ENCODE assay signal across 22 cellular contexts in genomic region chr3:30527720-30528119, GRCh38.
DNase-seq lines count a peak whose midpoint lies in the region; ATAC-seq and TF ChIP-seq lines count a peak whose summit lies in the region.
"Had no signal": no experiment of that assay in that cellular context is flagged by ENCODE, and none has a peak within 500 bp of the region (broad histone marks: within the 10 kb centered on the region; RNA-seq: fewer than 3 reads in every experiment).

No MANE protein-coding gene starts in this region.

- 49 to 64% (median 55%) methylated on average over 3 of the region's 3 CpGs for WGBS in heart left ventricle, 4 donors
- 46% methylated on average over 3 of the region's 3 CpGs for WGBS in esophagus muscularis mucosa
- 32% methylated on average over 2 of the region's 3 CpGs for WGBS in mesenchymal stem cell
- 72 to 80% methylated on average over 3 of the region's 3 CpGs for WGBS in upper lobe of left lung, 2 donors

- H2AK5ac ChIP-seq in mesenchymal stem cell (ENCODE audit: low read length, severe bottlenecking), result peak overlapping the region; percentile 55

- TF ChIP-seq EP300 in esophagus muscularis mucosa (IDR thresholded peaks at IDR 0.05), result no peak
- TF ChIP-seq EP300 in upper lobe of left lung (IDR thresholded peaks at IDR 0.05), result no peak

- H4K91ac ChIP-seq in mesenchymal stem cell (ENCODE audit: low read length), result no peak overlapping the region

- H2BK5ac ChIP-seq in mesenchymal stem cell (ENCODE audit: low read depth, low read length, poor library complexity, severe bottlenecking), result no peak overlapping the region

- intact Hi-C loops in heart left ventricle (cut with DNase I), result loop anchor here in 2 of 10 donors (10.0 kb wide), 1 partner anchor 157 kb away; no protein-coding TSS in a partner anchor
- intact Hi-C loops in Right ventricle myocardium superior (cut with DNase I), result loop anchor here (10.0 kb wide), 1 partner anchor 167 kb away; no protein-coding TSS in a partner anchor
- intact Hi-C loops in esophagus muscularis mucosa (cut with DNase I), result loop anchor here (10.0 kb wide), 1 partner anchor 413 kb away; no protein-coding TSS in a partner anchor
- intact Hi-C loops in tibial artery (cut with DNase I; ENCODE audit: low total_unique reads), result no loop called here

- H2BK120ac ChIP-seq in mesenchymal stem cell (ENCODE audit: low read depth, low read length), result no peak overlapping the region

- no peaks in the 10 kb centered on the region for H3K9me3 ChIP-seq in heart left ventricle
- no peaks in the 10 kb centered on the region for H3K9me3 ChIP-seq in esophagus muscularis mucosa
- H3K9me3 ChIP-seq in mesenchymal stem cell (ENCODE audit: control insufficient read depth, low read length), result no peaks in the 10 kb centered on the region
- H3K9me3 ChIP-seq in tibial artery, result no peaks in the 10 kb centered on the region
- H3K9me3 ChIP-seq in upper lobe of left lung, result no peaks in the 10 kb centered on the region
- H3K9me3 ChIP-seq: SJCRH30, spleen, upper lobe of right lung had no signal

- H3K4me1 ChIP-seq in heart left ventricle (peaks cover 0 to 32% (median 2%) of the 10 kb centered on the region in 12 donors), esophagus muscularis mucosa (peaks cover 0 to 24% (median 20%) of the 10 kb centered on the region in 4 donors), mesenchymal stem cell (ENCODE audit: control insufficient read depth, insufficient read depth, low read depth, low read length) (peaks cover 3% of the 10 kb centered on the region), tibial artery (peaks cover 0 to 53% (median 9%) of the 10 kb centered on the region in 4 donors), upper lobe of left lung (peaks cover 0 to 25% (median 7%) of the 10 kb centered on the region in 4 donors)
- H3K4me1 ChIP-seq: SJCRH30 had no signal

- H2BK15ac ChIP-seq in mesenchymal stem cell (ENCODE audit: low read depth, poor library complexity, severe bottlenecking), result no peak overlapping the region

- ATAC-seq in heart left ventricle, result peak in 3 of 4 donors; percentile 22 to 75 (median 59)
- no peak for ATAC-seq in Right ventricle myocardium superior (ENCODE audit: poor library complexity)
- ATAC-seq in upper lobe of left lung (ENCODE audit: low FRiP score in 2 of 2), result no peak
- no peak for ATAC-seq in GM18498 (IDR thresholded peaks at IDR 0.05; ENCODE audit: unreplicated experiment)
- ATAC-seq: activated CD8-positive, alpha-beta T cell treated with anti-CD3 and anti-CD28 coated beads for 36 hours; upper lobe of right lung had no signal

- no peak overlapping the region for H3K4me2 ChIP-seq in mesenchymal stem cell (ENCODE audit: low read length, poor library complexity, severe bottlenecking)

- H2AFZ ChIP-seq in mesenchymal stem cell (ENCODE audit: low read depth, low read length), result no peak overlapping the region

- no peak overlapping the region for H3K4ac ChIP-seq in mesenchymal stem cell (ENCODE audit: low read depth in 1 of 2, low read length in 2 of 2)

- H3K4me3 ChIP-seq in heart left ventricle (no peak overlapping the region), esophagus muscularis mucosa (no peak overlapping the region), mesenchymal stem cell (ENCODE audit: insufficient read depth in 1 of 2, low read depth in 1 of 2, low read length in 2 of 2) (no peak overlapping the region), tibial artery (no peak overlapping the region), upper lobe of left lung (no peak overlapping the region)
- H3K4me3 ChIP-seq: SJCRH30, spleen, upper lobe of right lung had no signal

- no peak overlapping the region for H3K23ac ChIP-seq in mesenchymal stem cell (ENCODE audit: low read length in 2 of 2)

- H3K27me3 ChIP-seq in heart left ventricle (no peaks in the 10 kb centered on the region), esophagus muscularis mucosa (no peaks in the 10 kb centered on the region), mesenchymal stem cell (ENCODE audit: control insufficient read depth in 1 of 2, insufficient read depth in 1 of 2, low read length in 2 of 2) (no peaks in the 10 kb centered on the region), tibial artery (no peaks in the 10 kb centered on the region), upper lobe of left lung (no peaks in the 10 kb centered on the region)
- H3K27me3 ChIP-seq: SJCRH30, spleen, upper lobe of right lung had no signal

- peak overlapping the region in 1 of 2 experiments; percentile 54 for H2BK12ac ChIP-seq in mesenchymal stem cell (ENCODE audit: low read length in 2 of 2)

- H3K27ac ChIP-seq in heart left ventricle (peak overlapping the region in 9 of 12 donors; percentile 11 to 69 (median 57)), esophagus muscularis mucosa (replicated peaks in 1 of 4) (peak overlapping the region; percentile 33 to 61 (median 50)), mesenchymal stem cell (ENCODE audit: low read length, poor library complexity, severe bottlenecking) (no peak overlapping the region), tibial artery (peak overlapping the region; percentile 13 to 27), upper lobe of left lung (no peak overlapping the region)
- H3K27ac ChIP-seq: HL-60, SJCRH30, spleen, upper lobe of right lung had no signal

- H3K9ac ChIP-seq in mesenchymal stem cell (ENCODE audit: low read length), result no peak overlapping the region

- H4K8ac ChIP-seq in mesenchymal stem cell (ENCODE audit: low read length), result peak overlapping the region; percentile 41

- peak overlapping the region in 1 of 2 experiments; percentile 86 for H3K18ac ChIP-seq in mesenchymal stem cell (ENCODE audit: low read depth in 1 of 2, low read length in 2 of 2)

- TF ChIP-seq CTCF in heart left ventricle (IDR thresholded peaks at IDR 0.05) (no peak), esophagus muscularis mucosa (IDR thresholded peaks at IDR 0.05) (no peak), tibial artery (IDR thresholded peaks at IDR 0.05) (no peak), upper lobe of left lung (IDR thresholded peaks at IDR 0.05) (no peak)

- H3K79me1 ChIP-seq in mesenchymal stem cell (replicated peaks; ENCODE audit: low read length, poor library complexity, severe bottlenecking), result no peaks in the 10 kb centered on the region

- H3K36me3 ChIP-seq in heart left ventricle (no peaks in the 10 kb centered on the region), esophagus muscularis mucosa (no peaks in the 10 kb centered on the region), mesenchymal stem cell (ENCODE audit: control insufficient read depth in 1 of 2, insufficient read depth in 2 of 2, low read depth in 1 of 2, low read length in 2 of 2) (no peaks in the 10 kb centered on the region), tibial artery (no peaks in the 10 kb centered on the region), upper lobe of left lung (no peaks in the 10 kb centered on the region)
- H3K36me3 ChIP-seq: SJCRH30, spleen, upper lobe of right lung had no signal

- no peak overlapping the region for H3K14ac ChIP-seq in mesenchymal stem cell (ENCODE audit: low read length in 2 of 2)

- DNase-seq in heart left ventricle (no peak), Right ventricle myocardium superior (no peak), esophagus muscularis mucosa (ENCODE audit: extremely low spot score) (no peak), mesenchymal stem cell (peak; percentile 24), tibial artery (no peak), upper lobe of left lung (no peak), NOMO-1 treated with DMSO at 0.1 percent for 48 hours (lab: John Stamatoyannopoulos, UW; ENCODE audit: unreplicated experiment) (no peak)
- DNase-seq: activated CD4-positive, alpha-beta T cell treated with anti-CD3 and anti-CD28 coated beads for 1 hour; activated CD8-positive, alpha-beta T cell treated with anti-CD3 and anti-CD28 coated beads for 36 hours; amygdala; caudate nucleus; CD8-positive, alpha-beta memory T cell; Karpas-422; NCI-H1436; NCI-H2107; NCI-H510A; SJCRH30; spleen; T-helper 1 cell; upper lobe of right lung had no signal

- TF ChIP-seq POLR2A in heart left ventricle (IDR thresholded peaks at IDR 0.05) (no peak), esophagus muscularis mucosa (IDR thresholded peaks at IDR 0.05; ENCODE audit: low read depth) (no peak), upper lobe of left lung (IDR thresholded peaks at IDR 0.05) (no peak)

Comparison
In these comparisons a context has a peak if more than half of its experiments do, and no peak if none do; other contexts are left out.
1. ATAC-seq: peak in heart left ventricle (3 of 4); none in Right ventricle myocardium superior (single experiment), upper lobe of left lung (0 of 2) and GM18498 (single experiment).
2. H3K27ac ChIP-seq: peak in heart left ventricle (9 of 12), esophagus muscularis mucosa (4 of 4) and tibial artery (2 of 2); none in mesenchymal stem cell (single experiment) and upper lobe of left lung (0 of 4).